Comparison of ENCODE assay signal across 30 cellular contexts in the genomic region with DNA sequence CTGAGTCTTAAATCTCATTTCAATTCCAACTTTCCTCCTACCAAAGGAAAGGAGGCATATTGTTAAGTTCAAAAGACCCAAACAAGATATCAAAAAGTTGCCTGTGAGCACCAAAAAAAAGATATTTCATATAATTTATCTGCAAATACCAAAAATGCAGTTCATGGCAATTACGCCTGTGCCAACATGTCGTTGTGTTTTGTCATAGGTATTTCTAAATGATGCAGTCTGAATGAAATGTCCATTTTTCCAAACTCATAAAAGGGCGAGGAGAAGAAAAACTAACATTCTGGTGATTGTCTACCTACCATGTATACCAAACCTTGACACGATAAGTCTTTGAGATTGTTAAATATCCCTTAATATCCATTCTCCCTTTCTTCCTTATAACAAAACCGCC.
"Had no signal": no experiment of that assay in that cellular context is flagged by ENCODE, and none has a peak within 500 bp of the region (broad histone marks: within the 10 kb centered on the region; RNA-seq: fewer than 3 reads in every experiment).

No MANE protein-coding gene starts in this region.

- ATAC-seq: left colon; left lung; mucosa of descending colon; naive thymus-derived CD4-positive, alpha-beta T cell; right cardiac atrium; sciatic nerve; stimulated activated naive B cell treated with anti-CD40 and anti-IgM and Interleukin-4, amounts not matched to agents 10 μg/mL and 1 μg/mL and 100 μg/mL, for 72 hours; stimulated activated naive CD8-positive, alpha-beta T cell treated with anti-CD3 and anti-CD28 coated beads, Interleukin-15, Interleukin-2, amounts not matched to agents 100 U/mL and 50 U/mL, for 24 hours had no signal

- H3K36me3 ChIP-seq: left lung, pancreas, prostate gland, thyroid gland, transverse colon, upper lobe of left lung, vagina had no signal

- H3K9me3 ChIP-seq: left lung, mucosa of descending colon, pancreas, prostate gland, stomach, testis, thyroid gland, transverse colon, upper lobe of left lung, vagina had no signal

- H3K4me3 Mint-ChIP-seq: stimulated activated naive B cell treated with anti-CD40 and anti-IgM and Interleukin-4, amounts not matched to agents 10 μg/mL and 1 μg/mL and 100 μg/mL, for 72 hours had no signal

- H3K36me3 Mint-ChIP-seq: natural killer cell treated with Interleukin-12 subunit alpha and Interleukin-12 subunit beta and Interleukin-15 and Interleukin-18, amount 100 ng/mL, for 72 hours had no signal

- H3K27ac ChIP-seq: left lung, prostate gland, testis, thyroid gland, transverse colon, upper lobe of left lung, vagina had no signal

- H3K27ac Mint-ChIP-seq: stimulated activated naive B cell treated with anti-CD40 and anti-IgM and Interleukin-4, amounts not matched to agents 10 μg/mL and 1 μg/mL and 100 μg/mL, for 72 hours had no signal

- FAIRE-seq: islet of Langerhans, kidney, pancreas had no signal

- H3K27me3 Mint-ChIP-seq: naive thymus-derived CD4-positive, alpha-beta T cell; natural killer cell treated with Interleukin-12 subunit alpha and Interleukin-12 subunit beta and Interleukin-15 and Interleukin-18, amount 100 ng/mL, for 72 hours; stimulated activated naive B cell treated with anti-CD40 and anti-IgM and Interleukin-4, amounts not matched to agents 10 μg/mL and 1 μg/mL and 100 μg/mL, for 72 hours had no signal

- H3K9me3 Mint-ChIP-seq: immature natural killer cell; naive thymus-derived CD4-positive, alpha-beta T cell; natural killer cell treated with Interleukin-12 subunit alpha and Interleukin-12 subunit beta and Interleukin-15 and Interleukin-18, amount 100 ng/mL, for 72 hours; stimulated activated naive B cell treated with anti-CD40 and anti-IgM and Interleukin-4, amounts not matched to agents 10 μg/mL and 1 μg/mL and 100 μg/mL, for 72 hours had no signal

- H3K27me3 ChIP-seq: left lung, pancreas, stomach, testis, thyroid gland, transverse colon, upper lobe of left lung, vagina had no signal

- H3K4me3 ChIP-seq: left lung, lung, mucosa of descending colon, pancreas, prostate gland, skin epidermis, stomach, testis, thyroid gland, transverse colon, upper lobe of left lung, vagina had no signal

- DNase-seq: immature natural killer cell; kidney; left colon; left lung; mesendoderm; midbrain; mucosa of descending colon; naive thymus-derived CD4-positive, alpha-beta T cell; pancreas; posterior cingulate gyrus; retina; right cardiac atrium; stimulated activated CD4-positive, alpha-beta T cell treated with anti-CD3 and anti-CD28 coated beads, Interleukin-12 subunit alpha, Interleukin-12 subunit beta, amount 100 ng/mL, for 4 hours; stimulated activated CD4-positive, alpha-beta T cell treated with anti-CD3 and anti-CD28 coated beads, Interleukin-15, amount 100 ng/mL, for 24 hours; stimulated activated CD4-positive, alpha-beta T cell treated with anti-CD3 and anti-CD28 coated beads, Interleukin-2, amount 100 ng/mL, for 24 hours; stimulated activated CD4-positive, alpha-beta T cell treated with anti-CD3 and anti-CD28 coated beads, Interleukin-4, amount 100 ng/mL, for 1 hour; stimulated activated naive B cell treated with anti-CD40 and anti-IgM and Interleukin-4, amounts not matched to agents 10 μg/mL and 1 μg/mL and 100 μg/mL, for 72 hours; stimulated activated naive CD8-positive, alpha-beta T cell treated with anti-CD3 and anti-CD28 coated beads, Interleukin-15, Interleukin-2, amounts not matched to agents 100 U/mL and 50 U/mL, for 24 hours; stomach; testis; thyroid gland; transverse colon; upper lobe of left lung had no signal
